ENCODE assay signal across 12 cellular contexts in the genomic region with DNA sequence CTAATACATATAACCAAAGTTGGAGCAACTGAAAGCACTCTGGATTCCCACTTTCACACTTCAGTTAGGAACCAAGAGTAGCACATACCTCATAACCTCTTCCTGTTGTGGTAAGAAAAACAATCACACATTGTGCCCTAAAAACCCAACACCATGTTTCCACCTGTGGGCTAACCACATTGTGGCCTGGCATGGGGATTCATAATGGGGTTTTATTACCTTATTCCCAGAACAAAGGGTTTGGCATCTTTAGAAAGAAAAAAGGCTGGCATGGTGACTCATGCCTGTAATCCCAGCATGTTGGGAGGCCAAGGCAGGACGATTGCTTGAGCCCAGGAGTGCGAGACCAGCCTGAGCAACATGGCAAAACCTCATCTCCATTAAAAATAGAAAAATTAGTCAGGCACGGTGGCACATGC.
A peak's percentile ranks its signal among the peaks of the same experiment; 100 is the strongest.
DNase-seq lines count a peak whose midpoint lies in the region; ATAC-seq, FAIRE-seq and TF ChIP-seq lines count a peak whose summit lies in the region.
"Had no signal": no experiment of that assay in that cellular context is flagged by ENCODE, and none has a peak within 500 bp of the region (broad histone marks: within the 10 kb centered on the region; RNA-seq: fewer than 3 reads in every experiment).

No MANE protein-coding gene starts in this region.

- H3K9me3 Mint-ChIP-seq in progenitor cell of endocrine pancreas (ENCODE audit: low read depth): no peaks in the 10 kb centered on the region

- no peaks in the 10 kb centered on the region for H3K27me3 Mint-ChIP-seq in progenitor cell of endocrine pancreas

- no peak overlapping the region for H3K27ac ChIP-seq in small intestine (ENCODE audit: low read depth in 1 of 2, low read length in 1 of 2)
- H3K27ac ChIP-seq: left ventricle myocardium inferior, uterus had no signal

- peak; percentile 47 for ATAC-seq in GM19351 (IDR thresholded peaks at IDR 0.05; ENCODE audit: unreplicated experiment)

- peaks cover 0 to 2% of the 10 kb centered on the region in 2 donors for H3K4me1 ChIP-seq in small intestine (ENCODE audit: control insufficient read depth in 2 of 2, insufficient read depth in 1 of 2, low read depth in 1 of 2, low read length in 1 of 2)
- H3K4me1 ChIP-seq: uterus had no signal

- H3K9me3 ChIP-seq in small intestine (ENCODE audit: control insufficient read depth, low read depth): no peaks in the 10 kb centered on the region
- H3K9me3 ChIP-seq: left ventricle myocardium inferior, uterus had no signal

- DNase-seq in HT1080 (ENCODE audit: low read depth): peak; percentile 94
- DNase-seq in activated T-cell treated with anti-CD3 and anti-CD28 coated beads, Interleukin-2, amount 50 U/mL, for 48 hours: peak; percentile 83 to 84
- peak; percentile 18 for DNase-seq in small intestine
- DNase-seq in NCI-H774 (lab: John Stamatoyannopoulos, UW): no peak
- DNase-seq in NCI-H526 (lab: John Stamatoyannopoulos, UW): no peak
- no peak for DNase-seq in NCI-H1436 treated with DMSO at 0.1 percent for 48 hours (lab: John Stamatoyannopoulos, UW)
- DNase-seq in progenitor cell of endocrine pancreas (ENCODE audit: low spot score, unreplicated experiment): no peak
- DNase-seq: IMR-90, left ventricle myocardium inferior, NCI-H82, uterus had no signal

- no peak overlapping the region for H3K4me3 ChIP-seq in small intestine (ENCODE audit: low read depth in 1 of 2, low read length in 2 of 2)
- H3K4me3 ChIP-seq: left ventricle myocardium inferior, uterus had no signal

- no peaks in the 10 kb centered on the region for H3K36me3 ChIP-seq in small intestine (ENCODE audit: control insufficient read depth in 2 of 2, insufficient read depth in 2 of 2, low read length in 2 of 2)
- H3K36me3 ChIP-seq: left ventricle myocardium inferior, uterus had no signal

- 58 to 63% (median 59%) methylated on average over 3 of the region's 3 CpGs for WGBS in small intestine, 3 donors

- FAIRE-seq in small intestine (lab: Jason Lieb, UNC): no peak

- H3K4me3 Mint-ChIP-seq in progenitor cell of endocrine pancreas (ENCODE audit: low read depth): no peak overlapping the region

- no peak overlapping the region for H3K27ac Mint-ChIP-seq in progenitor cell of endocrine pancreas

- no peaks in the 10 kb centered on the region for H3K27me3 ChIP-seq in small intestine (ENCODE audit: control insufficient read depth in 2 of 2, insufficient read depth in 2 of 2, low read length in 2 of 2)
- H3K27me3 ChIP-seq: uterus had no signal

- peaks cover 10% of the 10 kb centered on the region for H3K4me1 Mint-ChIP-seq in progenitor cell of endocrine pancreas (ENCODE audit: low read depth)

- no peaks in the 10 kb centered on the region for H3K36me3 Mint-ChIP-seq in progenitor cell of endocrine pancreas (ENCODE audit: insufficient read depth)

- no peak for TF ChIP-seq CTCF in progenitor cell of endocrine pancreas (IDR thresholded peaks at IDR 0.05; ENCODE audit: unreplicated experiment)

Comparison
In these comparisons a context has a peak if more than half of its experiments do, and no peak if none do; other contexts are left out.
1. DNase-seq: peak in HT1080 (single experiment), activated T-cell treated with anti-CD3 and anti-CD28 coated beads, Interleukin-2, amount 50 U/mL, for 48 hours (2 of 2) and small intestine (single experiment); none in NCI-H774 (single experiment), NCI-H526 (0 of 2), NCI-H1436 treated with DMSO at 0.1 percent for 48 hours (single experiment) and progenitor cell of endocrine pancreas (single experiment).